27 cellular contexts compared by ENCODE assay signal in the genomic region with DNA sequence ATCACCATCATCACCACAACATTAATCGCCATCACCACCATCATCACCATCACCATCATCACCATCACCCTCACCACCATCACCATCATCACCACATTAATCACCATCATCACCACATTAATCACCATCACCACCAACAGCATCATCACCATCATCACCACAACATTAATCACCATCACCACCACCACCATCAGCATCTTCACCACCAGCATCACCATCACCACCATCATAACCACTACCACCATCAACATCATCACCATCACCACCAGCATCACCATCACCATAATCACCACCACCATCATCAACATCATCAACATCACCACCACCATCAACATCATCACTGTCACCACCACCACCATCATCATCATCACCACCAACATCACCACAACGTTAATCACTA.
"Had no signal": no experiment of that assay in that cellular context is flagged by ENCODE, and none has a peak within 500 bp of the region (broad histone marks: within the 10 kb centered on the region; RNA-seq: fewer than 3 reads in every experiment).

No MANE protein-coding gene starts in this region.

- H3K36me3 ChIP-seq: brain microvascular endothelial cell, esophagus squamous epithelium, gastroesophageal sphincter had no signal

- H3K4me3 Mint-ChIP-seq: activated CD4-positive, alpha-beta memory T cell treated with anti-CD3 and anti-CD28 coated beads, Interleukin-2, amount 10 ng/mL, durations not matched to agents 7 days and 5 days; activated naive CD8-positive, alpha-beta T cell; activated T-cell treated with anti-CD3 and anti-CD28 coated beads, Interleukin-2, amount 50 U/mL, for 24 hours; activated T-cell treated with anti-CD3 and anti-CD28 coated beads, Interleukin-2, amount 50 U/mL, for 72 hours; central memory CD8-positive, alpha-beta T cell; effector memory CD8-positive, alpha-beta T cell had no signal

- ATAC-seq: effector memory CD8-positive, alpha-beta T cell; gastroesophageal sphincter; heart right ventricle had no signal

- FAIRE-seq: astrocyte, bronchial epithelial cell, colon had no signal

- H3K4me1 Mint-ChIP-seq: central memory CD8-positive, alpha-beta T cell had no signal

- DNase-seq: activated CD4-positive, alpha-beta memory T cell treated with anti-CD3 and anti-CD28 coated beads, Interleukin-2, amount 10 ng/mL, durations not matched to agents 7 days and 5 days; activated CD4-positive, alpha-beta T cell treated with anti-CD3 and anti-CD28 coated beads for 48 hours; activated CD4-positive, CD25-positive, alpha-beta regulatory T cell; activated CD8-positive, alpha-beta memory T cell treated with anti-CD3 and anti-CD28 coated beads, Interleukin-2, amount 50 U/mL, for 48 hours; activated gamma-delta T cell treated with Interleukin-2 at 50 U/mL for 16 hours; activated naive CD4-positive, alpha-beta T cell treated with anti-CD3 and anti-CD28 coated beads, Interleukin-2, amount 50 U/mL, for 16 hours; activated naive CD4-positive, alpha-beta T cell treated with Interleukin-2 at 50 U/mL for 16 hours; activated T-cell treated with anti-CD3 and anti-CD28 coated beads for 4 hours; activated T-cell treated with anti-CD3 and anti-CD28 coated beads, Interleukin-2, amount 50 U/mL, for 24 hours; activated T-cell treated with anti-CD3 and anti-CD28 coated beads, Interleukin-2, amount 50 U/mL, for 72 hours; amniotic stem cell; anterior cingulate cortex; brain microvascular endothelial cell; cortex of kidney; dermis blood vessel endothelial cell; effector CD4-positive, alpha-beta T cell; effector memory CD8-positive, alpha-beta T cell; erythroblast; esophagus squamous epithelium; foreskin melanocyte; heart right ventricle had no signal

- H3K27ac Mint-ChIP-seq: activated CD4-positive, alpha-beta memory T cell treated with anti-CD3 and anti-CD28 coated beads, Interleukin-2, amount 10 ng/mL, durations not matched to agents 7 days and 5 days; activated naive CD8-positive, alpha-beta T cell; activated T-cell treated with anti-CD3 and anti-CD28 coated beads, Interleukin-2, amount 50 U/mL, for 24 hours; activated T-cell treated with anti-CD3 and anti-CD28 coated beads, Interleukin-2, amount 50 U/mL, for 72 hours; effector memory CD8-positive, alpha-beta T cell had no signal

- H3K9me3 ChIP-seq: esophagus squamous epithelium, gastroesophageal sphincter, heart right ventricle had no signal

- H3K27me3 ChIP-seq: brain microvascular endothelial cell, gastroesophageal sphincter, heart right ventricle had no signal

- H3K4me3 ChIP-seq: esophagus squamous epithelium, gastroesophageal sphincter, heart right ventricle had no signal

- H3K27ac ChIP-seq: brain microvascular endothelial cell, esophagus squamous epithelium, gastroesophageal sphincter had no signal

- H3K9me3 Mint-ChIP-seq: activated CD4-positive, alpha-beta memory T cell treated with anti-CD3 and anti-CD28 coated beads, Interleukin-2, amount 10 ng/mL, durations not matched to agents 7 days and 5 days; activated T-cell treated with anti-CD3 and anti-CD28 coated beads, Interleukin-2, amount 50 U/mL, for 24 hours; activated T-cell treated with anti-CD3 and anti-CD28 coated beads, Interleukin-2, amount 50 U/mL, for 72 hours; central memory CD8-positive, alpha-beta T cell; effector memory CD8-positive, alpha-beta T cell had no signal

- H3K36me3 Mint-ChIP-seq: activated naive CD8-positive, alpha-beta T cell had no signal
